21 cellular contexts compared by ENCODE assay signal in genomic region chr3:55492976-55493375, GRCh38. TPM values are rescaled to one million over a fixed set of nuclear protein-coding genes. Genes with fewer than 3 reads are reported as not detected.
DNase-seq lines count a peak whose midpoint lies in the region; ATAC-seq and TF ChIP-seq lines count a peak whose summit lies in the region.
"Had no signal": no experiment of that assay in that cellular context is flagged by ENCODE, and none has a peak within 500 bp of the region (broad histone marks: within the 10 kb centered on the region; RNA-seq: fewer than 3 reads in every experiment).

No MANE protein-coding gene starts in this region.

- no peak for DNase-seq in IMR-90
- peak; percentile 76 for DNase-seq in islet precursor cell
- DNase-seq in prostate gland (ENCODE audit: low spot score), result no peak
- no peak for DNase-seq in activated CD4-positive, alpha-beta T cell treated with anti-CD3 and anti-CD28 coated beads, Interleukin-2, amount 50 U/mL, for 4 hours
- DNase-seq in MG63, result no peak
- DNase-seq: 8988T; ACHN; BE2C; C1 segment of cervical spinal cord; CD4-positive, alpha-beta memory T cell; CD4-positive, CD25-positive, alpha-beta regulatory T cell; CD8-positive, alpha-beta memory T cell; COR-L47; DMS 273 treated with DMSO at 0.1 percent for 48 hours; DMS153; DMS53; DMS79; DND-41; EL; GF-D8 had no signal

- no peak overlapping the region for H2BK5ac ChIP-seq in IMR-90 (ENCODE audit: low read depth, low read length, poor library complexity, severe bottlenecking)

- BruUV-seq in IMR-90 (replicated peaks; lab: Mats Ljungman, UMichigan), result no TSS peak

- WGBS in IMR-90 (ENCODE audit: extremely low coverage in 2 of 2, insufficient read length in 1 of 2), 2 experiments, result 80% methylated on average over 1 of the region's 5 CpGs; no CpG with 5 or more reads in 1 of the 2 experiments
- WGBS in prostate gland, result 86% methylated on average over 5 of the region's 5 CpGs

- no peak overlapping the region for H3K56ac ChIP-seq in IMR-90 (ENCODE audit: extremely low read depth, insufficient read depth, low read length)

- dilution Hi-C loops in IMR-90 (cut with HindIII; ENCODE audit: low sequenced_read_pairs, unreplicated experiment), result no loop called here

- H3K4me2 ChIP-seq in IMR-90 (ENCODE audit: low read depth, low read length), result no peak overlapping the region
- H3K4me2 ChIP-seq: BLaER1 had no signal

- 0 out of 2 replicates have a peak overlapping the region, but pooled peaks have one; percentile 40 for H2BK120ac ChIP-seq in IMR-90 (ENCODE audit: low read depth, low read length)

- H3K4ac ChIP-seq in IMR-90 (ENCODE audit: low read depth, low read length), result no peak overlapping the region

- H3K27me3 ChIP-seq in IMR-90 (ENCODE audit: control insufficient read depth, insufficient read depth, low read length) (no peaks in the 10 kb centered on the region), prostate gland (replicated peaks; ENCODE audit: insufficient read depth) (peaks cover 2% of the 10 kb centered on the region), MG63 (no peaks in the 10 kb centered on the region)

- no peak overlapping the region for H4K91ac ChIP-seq in IMR-90 (ENCODE audit: insufficient read depth, low read depth, low read length)

- no peak for TF ChIP-seq CTCF in IMR-90 (conservative IDR thresholded peaks at IDR 0.05; ENCODE audit: low read depth, low read length)
- no peak for TF ChIP-seq CTCF in prostate gland (IDR thresholded peaks at IDR 0.05)

- no peak overlapping the region for H4K8ac ChIP-seq in IMR-90 (ENCODE audit: low read depth in 2 of 2, low read length in 2 of 2)

- intact Hi-C loops in IMR-90 (cut with micrococcal nuclease), result loop anchor here (5.0 kb wide), 1 partner anchor 64 kb away; no protein-coding TSS in a partner anchor
- intact Hi-C loops in prostate gland (cut with DNase I), result no loop called here

- no peak overlapping the region for H2AK9ac ChIP-seq in IMR-90 (replicated peaks; ENCODE audit: low read depth, low read length, poor library complexity)

- no peak overlapping the region for H3K27ac ChIP-seq in IMR-90 (ENCODE audit: insufficient read depth, low read length)
- no peak overlapping the region for H3K27ac ChIP-seq in prostate gland
- H3K27ac ChIP-seq: BLaER1 had no signal

- no peak overlapping the region for H2AK5ac ChIP-seq in IMR-90 (ENCODE audit: low read depth, low read length)

- H3K9me1 ChIP-seq in IMR-90 (ENCODE audit: insufficient read depth, low read length), result peaks cover 18% of the 10 kb centered on the region

- H2BK20ac ChIP-seq in IMR-90 (ENCODE audit: low read depth, low read length), result no peak overlapping the region

- no peak for TF ChIP-seq RAD21 in IMR-90 (IDR thresholded peaks at IDR 0.05; ENCODE audit: low read length)

- no peaks in the 10 kb centered on the region for H4K20me1 ChIP-seq in IMR-90 (ENCODE audit: insufficient read depth, low read length)
- H4K20me1 ChIP-seq: BLaER1 had no signal

- H2BK15ac ChIP-seq in IMR-90 (ENCODE audit: low read depth, low read length), result no peak overlapping the region

- no peak overlapping the region for H3K9ac ChIP-seq in IMR-90 (ENCODE audit: low read depth, low read length)
- H3K9ac ChIP-seq: BLaER1 had no signal

- H3K36me3 ChIP-seq in IMR-90 (ENCODE audit: control insufficient read depth, insufficient read depth, low read length) (no peaks in the 10 kb centered on the region), prostate gland (no peaks in the 10 kb centered on the region), MG63 (no peaks in the 10 kb centered on the region)
- H3K36me3 ChIP-seq: BE2C, BLaER1 had no signal

- H3K18ac ChIP-seq in IMR-90 (ENCODE audit: low read depth, low read length), result no peak overlapping the region

- peaks cover 0 to 15% of the 10 kb centered on the region in 2 experiments; a peak in 1 of 4 replicates for H3K79me1 ChIP-seq in IMR-90 (ENCODE audit: low read depth in 1 of 2, low read length in 2 of 2)

- H2AFZ ChIP-seq in IMR-90 (replicated peaks; ENCODE audit: low read length, poor library complexity), result no peak overlapping the region

- TF ChIP-seq POLR2A in IMR-90 (IDR thresholded peaks at IDR 0.05; ENCODE audit: low read depth, low read length) (no peak), prostate gland (IDR thresholded peaks at IDR 0.05) (no peak)

- POLR2A ChIA-PET in IMR-90 (lab: Charles Lee; ENCODE audit: unreplicated experiment), result no interaction called here

- H3K14ac ChIP-seq in IMR-90 (replicated peaks; ENCODE audit: low read depth, low read length), result no peak overlapping the region

- no peak for ATAC-seq in IMR-90 (ENCODE audit: low read depth)

- H4K5ac ChIP-seq in IMR-90 (ENCODE audit: low read depth, low read length), result no peak overlapping the region

- in situ Hi-C loops in IMR-90 (cut with MboI; ENCODE audit: low sequenced_read_pairs), result no loop called here

- H3K4me3 ChIP-seq in IMR-90 (ENCODE audit: insufficient read depth, low read depth, low read length) (no peak overlapping the region), prostate gland (no peak overlapping the region), MG63 (no peak overlapping the region)
- H3K4me3 ChIP-seq: BLaER1 had no signal

- no peaks in the 10 kb centered on the region for H3K9me3 ChIP-seq in IMR-90 (ENCODE audit: control insufficient read depth, insufficient read depth, low read length)
- no peaks in the 10 kb centered on the region for H3K9me3 ChIP-seq in prostate gland
- H3K9me3 ChIP-seq in MG63, result no peaks in the 10 kb centered on the region
- H3K9me3 ChIP-seq: BE2C had no signal

- H3K4me1 ChIP-seq in IMR-90 (ENCODE audit: control insufficient read depth, insufficient read depth, low read length), result peaks cover 18% of the 10 kb centered on the region
- peaks cover 3% of the 10 kb centered on the region for H3K4me1 ChIP-seq in prostate gland (replicated peaks)
- H3K4me1 ChIP-seq: BE2C, BLaER1 had no signal

- CTCF ChIA-PET in IMR-90 (lab: Yijun Ruan, JAX), result no interaction called here

- H3K23ac ChIP-seq in IMR-90 (ENCODE audit: low read depth, low read length), result no peak overlapping the region

TF ChIP-seq in IMR-90, 13 proteins besides CTCF, POLR2A, EP300 and RAD21:
- TF ChIP-seq MXI1 (IDR thresholded peaks at IDR 0.05; ENCODE audit: borderline replicate concordance, low read depth, low read length) (no peak), BHLHE40 (IDR thresholded peaks at IDR 0.05; ENCODE audit: low read depth, low read length) (no peak), SMC3 (IDR thresholded peaks at IDR 0.05; ENCODE audit: low read depth, low read length) (no peak), CHD1 (IDR thresholded peaks at IDR 0.05; ENCODE audit: low read depth, low read length) (no peak), MAFK (IDR thresholded peaks at IDR 0.05; ENCODE audit: low read depth, low read length) (no peak)

RNA-seq across cellular contexts. Expression of gene WNT5A, which starts 5.9 kb away (rescaled TPM):
- 204 and 224 TPM in 2 replicates for total RNA-seq in IMR-90 (2012; rRNA removed)
- polyA plus RNA-seq in IMR-90 (2012; rRNA removed), result 229 and 231 TPM in 2 replicates
- polyA plus RNA-seq in IMR-90 (2012; cell fraction: cytosol; rRNA removed), result 120 and 337 TPM in 2 replicates
- 410 and 708 TPM in 2 replicates for polyA plus RNA-seq in IMR-90 (2012; cell fraction: nucleus; rRNA removed; ENCODE audit: low replicate concordance)
- 10 to 100 TPM in 1 of 2 donors, 1 to 10 TPM in 1; 9.5 to 14.3 TPM for total RNA-seq in prostate gland
- 14.2 and 21.7 TPM in 2 replicates for total RNA-seq in MG63 (2014; rRNA removed; shearing (Covaris generic); ENCODE audit: low replicate concordance)
- total RNA-seq: CD4-positive, CD25-positive, alpha-beta regulatory T cell; CD8-positive, alpha-beta memory T cell had no signal
- polyA plus RNA-seq: CD4-positive, alpha-beta memory T cell; CD4-positive, CD25-positive, alpha-beta regulatory T cell; CD8-positive, alpha-beta memory T cell had no signal
